Comparison of ENCODE assay signal across 17 cellular contexts in genomic region chr11:75312346-75312745, GRCh38. TPM values are rescaled to one million over a fixed set of nuclear protein-coding genes. Genes with fewer than 3 reads are reported as not detected.
DNase-seq lines count a peak whose midpoint lies in the region; ATAC-seq and TF ChIP-seq lines count a peak whose summit lies in the region.
"Had no signal": no experiment of that assay in that cellular context is flagged by ENCODE, and none has a peak within 500 bp of the region (broad histone marks: within the 10 kb centered on the region; RNA-seq: fewer than 3 reads in every experiment).

No MANE protein-coding gene starts in this region.

- H3K9ac ChIP-seq in endocrine pancreas (ENCODE audit: control insufficient read depth, insufficient read depth, low read length) = peak overlapping the region; percentile 20

- H3K4me1 ChIP-seq in endocrine pancreas (ENCODE audit: control insufficient read depth, insufficient read depth, low read length) = no peaks in the 10 kb centered on the region
- peaks cover 0 to 24% (median 22%) of the 10 kb centered on the region in 4 donors for H3K4me1 ChIP-seq in tibial artery

- intact Hi-C loops in activated CD8-positive, alpha-beta T cell treated with anti-CD3 and anti-CD28 coated beads for 36 hours (cut with micrococcal nuclease) = no loop called here
- intact Hi-C loops in tibial artery (cut with DNase I; ENCODE audit: low total_unique reads) = no loop called here

- POLR2A ChIA-PET in activated CD8-positive, alpha-beta T cell treated with anti-CD3 and anti-CD28 coated beads, Interleukin-2, amount 10 ng/mL, durations not matched to agents 7 days and 5 days (lab: Charles Lee) = no interaction called here
- POLR2A ChIA-PET in activated CD8-positive, alpha-beta T cell treated with anti-CD3 and anti-CD28 coated beads for 36 hours (lab: Charles Lee) = no interaction called here
- POLR2A ChIA-PET in naive thymus-derived CD8-positive, alpha-beta T cell (lab: Charles Lee) = no interaction called here

- ATAC-seq in activated CD8-positive, alpha-beta T cell treated with anti-CD3 and anti-CD28 coated beads, Interleukin-2, amount 10 ng/mL, durations not matched to agents 7 days and 5 days = no peak
- no peak for ATAC-seq in activated CD8-positive, alpha-beta T cell treated with anti-CD3 and anti-CD28 coated beads for 36 hours
- no peak for ATAC-seq in naive thymus-derived CD8-positive, alpha-beta T cell
- ATAC-seq: GM12878 had no signal

- H3K4me3 ChIP-seq in endocrine pancreas (ENCODE audit: control insufficient read depth, insufficient read depth, low read length) = no peak overlapping the region
- peak overlapping the region in 1 of 2 donors; percentile 56 for H3K4me3 ChIP-seq in tibial artery
- H3K4me3 ChIP-seq: GM12878 had no signal

- H3K36me3 ChIP-seq in endocrine pancreas (ENCODE audit: control insufficient read depth, insufficient read depth, low read length) = no peaks in the 10 kb centered on the region
- H3K36me3 ChIP-seq in tibial artery = no peaks in the 10 kb centered on the region

- CTCF ChIA-PET in activated CD8-positive, alpha-beta T cell treated with anti-CD3 and anti-CD28 coated beads, Interleukin-2, amount 10 ng/mL, durations not matched to agents 7 days and 5 days (lab: Charles Lee) = no interaction called here
- CTCF ChIA-PET in activated CD8-positive, alpha-beta T cell treated with anti-CD3 and anti-CD28 coated beads for 36 hours (lab: Charles Lee) = no interaction called here

- no peak overlapping the region for H3K4me3 Mint-ChIP-seq in activated CD8-positive, alpha-beta T cell treated with anti-CD3 and anti-CD28 coated beads, Interleukin-2, amount 10 ng/mL, durations not matched to agents 7 days and 5 days
- H3K4me3 Mint-ChIP-seq in activated CD8-positive, alpha-beta T cell treated with anti-CD3 and anti-CD28 coated beads for 36 hours = no peak overlapping the region
- no peak overlapping the region for H3K4me3 Mint-ChIP-seq in naive thymus-derived CD8-positive, alpha-beta T cell
- H3K4me3 Mint-ChIP-seq: H9, IgD-negative memory B cell, memory B cell had no signal

- peaks cover 27% of the 10 kb centered on the region for H3K4me1 Mint-ChIP-seq in activated CD8-positive, alpha-beta T cell treated with anti-CD3 and anti-CD28 coated beads, Interleukin-2, amount 10 ng/mL, durations not matched to agents 7 days and 5 days (ENCODE audit: low read depth)
- H3K4me1 Mint-ChIP-seq in activated CD8-positive, alpha-beta T cell treated with anti-CD3 and anti-CD28 coated beads for 36 hours (ENCODE audit: low read depth) = peaks cover 5% of the 10 kb centered on the region
- peaks cover 22 to 60% (median 36%) of the 10 kb centered on the region in 4 donors for H3K4me1 Mint-ChIP-seq in naive thymus-derived CD8-positive, alpha-beta T cell
- H3K4me1 Mint-ChIP-seq: IgD-negative memory B cell had no signal

- no peaks in the 10 kb centered on the region for H3K9me3 Mint-ChIP-seq in activated CD8-positive, alpha-beta T cell treated with anti-CD3 and anti-CD28 coated beads, Interleukin-2, amount 10 ng/mL, durations not matched to agents 7 days and 5 days (ENCODE audit: insufficient read depth)
- H3K9me3 Mint-ChIP-seq in activated CD8-positive, alpha-beta T cell treated with anti-CD3 and anti-CD28 coated beads for 36 hours = no peaks in the 10 kb centered on the region
- H3K9me3 Mint-ChIP-seq in naive thymus-derived CD8-positive, alpha-beta T cell = no peaks in the 10 kb centered on the region
- H3K9me3 Mint-ChIP-seq: memory B cell had no signal

- H3K36me3 Mint-ChIP-seq in activated CD8-positive, alpha-beta T cell treated with anti-CD3 and anti-CD28 coated beads, Interleukin-2, amount 10 ng/mL, durations not matched to agents 7 days and 5 days (ENCODE audit: low read depth) = no peaks in the 10 kb centered on the region
- no peaks in the 10 kb centered on the region for H3K36me3 Mint-ChIP-seq in activated CD8-positive, alpha-beta T cell treated with anti-CD3 and anti-CD28 coated beads for 36 hours (ENCODE audit: low read depth)
- H3K36me3 Mint-ChIP-seq in naive thymus-derived CD8-positive, alpha-beta T cell = peaks cover 0 to 18% (median 0%) of the 10 kb centered on the region in 3 donors
- H3K36me3 Mint-ChIP-seq: IgD-negative memory B cell had no signal

- H3K27ac ChIP-seq in tibial artery = peak overlapping the region; percentile 84 to 86
- H3K27ac ChIP-seq: 22Rv1, VCaP had no signal

- peak overlapping the region; percentile 34 for H3K27ac Mint-ChIP-seq in activated CD8-positive, alpha-beta T cell treated with anti-CD3 and anti-CD28 coated beads, Interleukin-2, amount 10 ng/mL, durations not matched to agents 7 days and 5 days
- H3K27ac Mint-ChIP-seq in activated CD8-positive, alpha-beta T cell treated with anti-CD3 and anti-CD28 coated beads for 36 hours = no peak overlapping the region
- H3K27ac Mint-ChIP-seq in naive thymus-derived CD8-positive, alpha-beta T cell = peak overlapping the region in 7 of 10 donors; percentile 45 to 79 (median 66)
- H3K27ac Mint-ChIP-seq: IgD-negative memory B cell, memory B cell had no signal

- no peak for TF ChIP-seq CTCF in activated CD8-positive, alpha-beta T cell treated with anti-CD3 and anti-CD28 coated beads for 36 hours (IDR thresholded peaks at IDR 0.05)
- no peak for TF ChIP-seq CTCF in tibial artery (IDR thresholded peaks at IDR 0.05)

- H3K27me3 Mint-ChIP-seq in activated CD8-positive, alpha-beta T cell treated with anti-CD3 and anti-CD28 coated beads, Interleukin-2, amount 10 ng/mL, durations not matched to agents 7 days and 5 days (ENCODE audit: low read depth) = no peaks in the 10 kb centered on the region
- H3K27me3 Mint-ChIP-seq in activated CD8-positive, alpha-beta T cell treated with anti-CD3 and anti-CD28 coated beads for 36 hours = no peaks in the 10 kb centered on the region
- no peaks in the 10 kb centered on the region for H3K27me3 Mint-ChIP-seq in naive thymus-derived CD8-positive, alpha-beta T cell
- H3K27me3 Mint-ChIP-seq: memory B cell had no signal

- no peaks in the 10 kb centered on the region for H3K27me3 ChIP-seq in endocrine pancreas (ENCODE audit: control insufficient read depth, insufficient read depth, low read length)
- H3K27me3 ChIP-seq in tibial artery = no peaks in the 10 kb centered on the region

- H3K9me3 ChIP-seq in endocrine pancreas (ENCODE audit: control insufficient read depth, low read length) (no peaks in the 10 kb centered on the region), tibial artery (no peaks in the 10 kb centered on the region)

- no peak for DNase-seq in activated CD8-positive, alpha-beta T cell treated with anti-CD3 and anti-CD28 coated beads, Interleukin-2, amount 10 ng/mL, durations not matched to agents 7 days and 5 days
- no peak for DNase-seq in activated CD8-positive, alpha-beta T cell treated with anti-CD3 and anti-CD28 coated beads for 36 hours
- DNase-seq in naive thymus-derived CD8-positive, alpha-beta T cell = no peak
- no peak for DNase-seq in tibial artery
- no peak for DNase-seq in activated CD4-positive, alpha-beta T cell treated with anti-CD3 and anti-CD28 coated beads, Interleukin-2, amount 50 U/mL, for 1 hour
- no peak for DNase-seq in RPMI8226
- no peak for DNase-seq in dermis blood vessel endothelial cell
- DNase-seq: DMS 273 treated with DMSO at 0.1 percent for 48 hours, H9, NCI-H1436, NCI-H526 treated with DMSO at 0.1 percent for 48 hours had no signal

RNA-seq across cellular contexts. Expression of gene ARRB1, which starts 39.1 kb away (rescaled TPM):
- 10 to 100 TPM; 69.4 to 82.6 TPM for total RNA-seq in activated CD8-positive, alpha-beta T cell treated with anti-CD3 and anti-CD28 coated beads, Interleukin-2, amount 10 ng/mL, durations not matched to agents 7 days and 5 days
- 10 to 100 TPM; 16.2 to 18.8 TPM for total RNA-seq in activated CD8-positive, alpha-beta T cell treated with anti-CD3 and anti-CD28 coated beads for 36 hours
- total RNA-seq in naive thymus-derived CD8-positive, alpha-beta T cell = 10 to 100 TPM; 60.0 to 65.3 TPM
- polyA plus RNA-seq in naive thymus-derived CD8-positive, alpha-beta T cell = 10 to 100 TPM in 1 of 3 donors, 1 to 10 TPM in 2; 7.6 to 12.2 (median 9.0) TPM
- 223 and 280 TPM in 2 replicates for total RNA-seq in dermis blood vessel endothelial cell
